In the genomic region with DNA sequence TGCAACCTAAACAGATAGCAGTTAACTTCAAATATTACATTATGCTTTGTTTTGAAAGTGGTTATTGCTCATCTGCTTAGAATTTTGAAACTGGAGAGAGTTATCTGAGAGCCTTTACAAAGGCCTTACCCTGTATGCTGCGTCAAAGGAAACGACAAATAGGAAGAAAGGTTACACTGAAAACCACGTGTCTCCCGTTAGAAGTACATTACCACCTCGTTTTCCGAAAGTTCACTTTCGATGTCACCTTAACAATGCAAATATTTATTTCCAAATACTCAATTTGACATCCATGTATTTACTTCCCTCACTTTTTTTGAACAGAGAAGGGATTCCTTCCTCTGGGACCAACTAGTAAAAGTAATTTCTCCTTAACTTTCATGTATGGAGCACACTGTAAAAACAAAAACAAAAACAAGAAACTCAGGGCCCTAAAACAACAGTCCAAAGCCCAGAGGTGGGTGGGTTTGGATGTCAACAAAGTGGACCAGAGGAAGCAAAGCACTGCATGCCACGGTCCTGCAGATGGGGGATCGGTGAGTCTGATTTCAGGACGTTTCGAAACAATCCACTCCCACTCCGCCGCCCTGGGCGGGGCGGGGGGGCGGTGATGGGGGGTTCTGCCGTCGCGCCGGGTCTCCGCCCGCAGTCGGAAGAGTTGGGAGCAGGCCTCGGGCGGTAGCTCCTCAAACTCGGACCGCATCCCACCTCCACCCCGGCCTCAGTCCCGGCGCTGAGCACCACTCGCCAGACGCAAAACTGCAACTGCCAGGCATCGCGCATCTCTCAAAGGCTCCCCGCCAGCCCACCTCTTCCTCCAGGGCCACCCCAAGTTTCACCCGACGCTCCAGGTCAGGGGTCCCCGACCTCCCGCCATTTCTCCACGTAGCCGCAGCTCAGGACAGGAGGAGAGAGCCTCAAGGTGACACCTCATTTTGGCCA, we compare ENCODE assay signal across 8 cellular contexts. TPM values are rescaled to one million over a fixed set of nuclear protein-coding genes. Genes with fewer than 3 reads are reported as not detected.
DNase-seq lines count a peak whose midpoint lies in the region; ATAC-seq and TF ChIP-seq lines count a peak whose summit lies in the region.

No MANE protein-coding gene starts in this region.

- H3K27ac ChIP-seq in HUES64 (ENCODE audit: low read depth, low read length) (peak overlapping the region; percentile 91), hepatocyte (peak overlapping the region; percentile 95), gastrocnemius medialis (peak overlapping the region; percentile 96 to 99 (median 98))

- intact Hi-C loops in Caco-2 (cut with micrococcal nuclease; ENCODE audit: unreplicated experiment) (loop anchor here (5.0 to 10.0 kb wide), 3 partner anchors 344 to 511 kb away; partner anchors contain the start of gene COX20), gastrocnemius medialis (cut with DNase I; ENCODE audit: low total_unique reads) (loop anchor here (5.0 to 10.0 kb wide), 2 partner anchors 384 to 404 kb away; partner anchors contain the start of gene COX20)

- peak overlapping the region; percentile 96 for H3K4me3 ChIP-seq in Caco-2 (ENCODE audit: low read depth, low read length)
- H3K4me3 ChIP-seq in HUES64 (ENCODE audit: low read length): peak overlapping the region; percentile 94
- peak overlapping the region; percentile 81 for H3K4me3 ChIP-seq in astrocyte of the cerebellum (ENCODE audit: low read depth, low read length)
- H3K4me3 ChIP-seq in hepatocyte: peak overlapping the region; percentile 60
- H3K4me3 ChIP-seq in gastrocnemius medialis: peak overlapping the region; percentile 89 to 99 (median 94)

- H3K36me3 Mint-ChIP-seq in Caco-2 (ENCODE audit: insufficient read depth, unreplicated experiment): peaks cover 27% of the 10 kb centered on the region

- peak overlapping the region; percentile 89 for H3K4me2 ChIP-seq in hepatocyte

- H3K36me3 ChIP-seq in Caco-2 (ENCODE audit: control insufficient read depth, insufficient read depth, low read length) (no peaks in the 10 kb centered on the region), HUES64 (ENCODE audit: insufficient read depth, low read length) (peaks cover 20% of the 10 kb centered on the region), hepatocyte (replicated peaks; ENCODE audit: insufficient read depth, low read depth) (no peaks in the 10 kb centered on the region), gastrocnemius medialis (no peaks in the 10 kb centered on the region)

- H3K9ac ChIP-seq in HUES64 (ENCODE audit: low read depth, low read length): peak overlapping the region; percentile 88

- peak overlapping the region; percentile 76 for H3K27ac Mint-ChIP-seq in Caco-2 (ENCODE audit: unreplicated experiment)

- H3K27me3 Mint-ChIP-seq in Caco-2 (ENCODE audit: insufficient read depth, unreplicated experiment): no peaks in the 10 kb centered on the region

- 3% methylated on average over 41 of the region's 41 CpGs for WGBS in HUES64
- 2% methylated on average over 27 of the region's 41 CpGs for WGBS in hepatocyte (ENCODE audit: low lambda C conversion rate, missing lambda C conversion rate)

- ATAC-seq in GM21360 (IDR thresholded peaks at IDR 0.05; ENCODE audit: unreplicated experiment) (peak; percentile 19), gastrocnemius medialis (peak; percentile 30 to 34)

- peak overlapping the region; percentile 76 for H3K4me3 Mint-ChIP-seq in Caco-2 (ENCODE audit: unreplicated experiment)

- no peaks in the 10 kb centered on the region for H4K20me1 ChIP-seq in hepatocyte (ENCODE audit: insufficient read depth, poor library complexity, severe bottlenecking)

- H3K79me2 ChIP-seq in hepatocyte: peaks cover 50% of the 10 kb centered on the region

- TF ChIP-seq CTCF in Caco-2 (IDR thresholded peaks at IDR 0.05; ENCODE audit: insufficient read depth in 1 of 2, low read depth in 1 of 2, low read length in 1 of 2, severe bottlenecking in 1 of 2, unreplicated experiment in 1 of 2) (no peak), astrocyte of the cerebellum (IDR thresholded peaks at IDR 0.05; ENCODE audit: low read depth, low read length, missing control alignments) (no peak), hepatocyte (IDR thresholded peaks at IDR 0.05; ENCODE audit: poor library complexity) (no peak), gastrocnemius medialis (IDR thresholded peaks at IDR 0.05 in 4 of 5, conservative IDR thresholded peaks at IDR 0.05 in 1 of 5) (no peak)

- POLR2A ChIA-PET in Caco-2 (lab: Charles Lee): interaction anchor here (0.6 to 1.1 kb wide), 2 partner anchors 11 to 502 kb away, joined by 3 to 4 read pairs; partner anchors contain the start of gene CATSPERE

- TF ChIP-seq POLR2A in gastrocnemius medialis (IDR thresholded peaks at IDR 0.05): peak; percentile 22 to 26

- no peaks in the 10 kb centered on the region for H3K9me3 Mint-ChIP-seq in Caco-2 (ENCODE audit: unreplicated experiment)

- no peaks in the 10 kb centered on the region for H3K9me2 ChIP-seq in hepatocyte (replicated peaks; ENCODE audit: insufficient read depth)

- peak overlapping the region; percentile 88 for H2AFZ ChIP-seq in hepatocyte

- H3K27me3 ChIP-seq in Caco-2 (replicated peaks; ENCODE audit: control insufficient read depth, insufficient read depth, low read length) (no peaks in the 10 kb centered on the region), HUES64 (ENCODE audit: insufficient read depth, low read length) (no peaks in the 10 kb centered on the region), hepatocyte (no peaks in the 10 kb centered on the region), gastrocnemius medialis (no peaks in the 10 kb centered on the region)

- peaks cover 51% of the 10 kb centered on the region for H3K4me1 Mint-ChIP-seq in Caco-2 (ENCODE audit: low read depth, unreplicated experiment)

- peak; percentile 46 to 62 for DNase-seq in Caco-2
- peak; percentile 37 to 83 (median 47) for DNase-seq in T-helper 2 cell
- DNase-seq in astrocyte of the cerebellum (ENCODE audit: low read depth): no peak
- peak; percentile 59 for DNase-seq in hepatocyte (ENCODE audit: low spot score)
- peak in 1 of 2 donors; percentile 39 for DNase-seq in gastrocnemius medialis
- no peak for DNase-seq in putamen (ENCODE audit: low spot score)

- CTCF ChIA-PET in Caco-2 (lab: Charles Lee): no interaction called here

- peaks cover 37% of the 10 kb centered on the region for H3K4me1 ChIP-seq in Caco-2
- peaks cover 69% of the 10 kb centered on the region for H3K4me1 ChIP-seq in HUES64 (ENCODE audit: insufficient read depth, low read length)
- H3K4me1 ChIP-seq in hepatocyte (ENCODE audit: insufficient read depth): peaks cover 27% of the 10 kb centered on the region
- H3K4me1 ChIP-seq in gastrocnemius medialis: peaks cover 33 to 37% of the 10 kb centered on the region in 2 donors

- H3K9me3 ChIP-seq in Caco-2: no peaks in the 10 kb centered on the region
- H3K9me3 ChIP-seq in HUES64 (ENCODE audit: insufficient read depth, low read depth, low read length): no peaks in the 10 kb centered on the region
- no peaks in the 10 kb centered on the region for H3K9me3 ChIP-seq in hepatocyte (ENCODE audit: low read depth)
- H3K9me3 ChIP-seq in gastrocnemius medialis: no peaks in the 10 kb centered on the region

- no TSS peak for BruUV-seq in Caco-2 (replicated peaks; lab: Mats Ljungman, UMichigan)

- in situ Hi-C loops in astrocyte of the cerebellum (cut with HindIII; ENCODE audit: low sequenced_read_pairs) (no loop called here), gastrocnemius medialis (cut with MboI; ENCODE audit: low sequenced_read_pairs in 4 of 4) (loop anchor here in 3 of 4 donors (5.0 to 25.0 kb wide), 4 partner anchors 196 to 561 kb away; partner anchors contain the start of gene DESI2 (in 2 of the 3))

RNA-seq across cellular contexts. Expression of gene ADSS2, which starts 0.8 kb away (rescaled TPM):
- total RNA-seq in Caco-2 (2022) (69.3 and 73.9 TPM in 2 replicates), hepatocyte (42.3 and 45.8 TPM in 2 replicates), gastrocnemius medialis (10 to 100 TPM in 2 of 4 donors, 1 to 10 TPM in 2; 8.0 to 18.4 (median 9.9) TPM)
- polyA plus RNA-seq in HUES64 (2013, experiment 1 of 2): 51.4 TPM
- polyA plus RNA-seq in HUES64 (2013, experiment 2 of 2): 50.2 TPM
- polyA plus RNA-seq in hepatocyte: 24.2 and 27.2 TPM in 2 replicates

RNA-seq across cellular contexts. Expression of gene CATSPERE, which starts 10.2 kb away (rescaled TPM):
- total RNA-seq in Caco-2 (2022) (0.14 and 0.79 TPM in 2 replicates), hepatocyte (1.0 and 1.7 TPM in 2 replicates), gastrocnemius medialis (under 1 TPM in 3 of 4 donors, not detected in 1; 0.49 to 0.58 (median 0.56) TPM)
- not detected for polyA plus RNA-seq in HUES64 (2013, experiment 1 of 2)
- not detected for polyA plus RNA-seq in HUES64 (2013, experiment 2 of 2)
- polyA plus RNA-seq in hepatocyte: 1.2 and 2.3 TPM in 2 replicates

Comparison
In these comparisons a context has a peak if more than half of its experiments do, and no peak if none do; other contexts are left out.
1. DNase-seq: peak in Caco-2 (2 of 2), T-helper 2 cell (5 of 5) and hepatocyte (single experiment); none in astrocyte of the cerebellum (single experiment) and putamen (single experiment).
2. Peak in every context shown above with its lines, with median percentiles within 50 percentile points of each other: H3K4me3 ChIP-seq and H3K27ac ChIP-seq.